In the genomic region with DNA sequence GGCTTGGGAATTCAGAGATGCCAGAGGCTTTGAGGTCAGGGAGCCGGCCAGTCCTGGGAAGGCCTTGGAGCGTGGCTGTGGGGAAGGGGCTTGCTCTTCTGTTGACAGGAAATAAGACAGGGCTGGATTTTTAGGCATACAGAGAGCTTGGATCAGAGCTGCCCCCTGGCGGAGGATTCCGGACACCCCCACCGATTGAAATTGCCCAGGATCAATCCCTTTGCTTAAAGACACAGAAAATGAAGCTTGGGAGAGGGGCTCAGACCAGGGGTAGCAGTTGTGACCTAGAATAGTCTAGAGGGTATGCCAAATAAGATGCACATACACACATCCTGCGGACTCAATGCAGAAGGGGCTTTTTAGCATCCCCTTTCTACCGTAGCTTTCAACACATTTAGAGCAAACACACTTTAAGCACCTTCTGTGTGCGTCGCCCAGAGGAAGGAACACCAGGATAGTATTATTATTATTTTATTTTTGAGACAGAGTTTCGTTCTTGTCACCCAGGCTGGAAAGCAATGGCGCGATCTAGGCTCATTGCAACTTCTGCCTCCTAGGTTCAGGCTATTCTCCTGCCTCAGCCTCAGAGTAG, we compare ENCODE assay signal across 1 cellular context.
TF ChIP-seq lines count a peak whose summit lies in the region.

No MANE protein-coding gene starts in this region.

TF ChIP-seq in HepG2, 621 proteins besides CTCF, POLR2A, EP300 and RAD21 (continued from another document):
- TF ChIP-seq SCMH1 (CRISPR knock-in tag; IDR thresholded peaks at IDR 0.05; ENCODE audit: borderline replicate concordance): no peak
- TF ChIP-seq NR3C1 (CRISPR knock-in tag; IDR thresholded peaks at IDR 0.05): no peak
- TF ChIP-seq, protein P1, sequence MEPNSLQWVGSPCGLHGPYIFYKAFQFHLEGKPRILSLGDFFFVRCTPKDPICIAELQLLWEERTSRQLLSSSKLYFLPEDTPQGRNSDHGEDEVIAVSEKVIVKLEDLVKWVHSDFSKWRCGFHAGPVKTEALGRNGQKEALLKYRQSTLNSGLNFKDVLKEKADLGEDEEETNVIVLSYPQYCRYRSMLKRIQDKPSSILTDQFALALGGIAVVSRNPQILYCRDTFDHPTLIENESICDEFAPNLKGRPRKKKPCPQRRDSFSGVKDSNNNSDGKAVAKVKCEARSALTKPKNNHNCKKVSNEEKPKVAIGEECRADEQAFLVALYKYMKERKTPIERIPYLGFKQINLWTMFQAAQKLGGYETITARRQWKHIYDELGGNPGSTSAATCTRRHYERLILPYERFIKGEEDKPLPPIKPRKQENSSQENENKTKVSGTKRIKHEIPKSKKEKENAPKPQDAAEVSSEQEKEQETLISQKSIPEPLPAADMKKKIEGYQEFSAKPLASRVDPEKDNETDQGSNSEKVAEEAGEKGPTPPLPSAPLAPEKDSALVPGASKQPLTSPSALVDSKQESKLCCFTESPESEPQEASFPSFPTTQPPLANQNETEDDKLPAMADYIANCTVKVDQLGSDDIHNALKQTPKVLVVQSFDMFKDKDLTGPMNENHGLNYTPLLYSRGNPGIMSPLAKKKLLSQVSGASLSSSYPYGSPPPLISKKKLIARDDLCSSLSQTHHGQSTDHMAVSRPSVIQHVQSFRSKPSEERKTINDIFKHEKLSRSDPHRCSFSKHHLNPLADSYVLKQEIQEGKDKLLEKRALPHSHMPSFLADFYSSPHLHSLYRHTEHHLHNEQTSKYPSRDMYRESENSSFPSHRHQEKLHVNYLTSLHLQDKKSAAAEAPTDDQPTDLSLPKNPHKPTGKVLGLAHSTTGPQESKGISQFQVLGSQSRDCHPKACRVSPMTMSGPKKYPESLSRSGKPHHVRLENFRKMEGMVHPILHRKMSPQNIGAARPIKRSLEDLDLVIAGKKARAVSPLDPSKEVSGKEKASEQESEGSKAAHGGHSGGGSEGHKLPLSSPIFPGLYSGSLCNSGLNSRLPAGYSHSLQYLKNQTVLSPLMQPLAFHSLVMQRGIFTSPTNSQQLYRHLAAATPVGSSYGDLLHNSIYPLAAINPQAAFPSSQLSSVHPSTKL (CRISPR knock-in tag; IDR thresholded peaks at IDR 0.05): 0 out of 2 replicates have a peak, but pooled peaks have one; percentile 21
- TF ChIP-seq ZNF674 (CRISPR knock-in tag; IDR thresholded peaks at IDR 0.05; ENCODE audit: low read depth): no peak
- peak; percentile 29; the same call in 1 of the 2 replicates for TF ChIP-seq SALL1 (CRISPR knock-in tag; IDR thresholded peaks at IDR 0.05)
- no peak for TF ChIP-seq KDM1A (CRISPR knock-in tag; IDR thresholded peaks at IDR 0.05)
- no peak for TF ChIP-seq ZNF766 (CRISPR knock-in tag; IDR thresholded peaks at IDR 0.05; ENCODE audit: borderline replicate concordance)
- TF ChIP-seq ZNF790 (CRISPR knock-in tag; IDR thresholded peaks at IDR 0.05; ENCODE audit: borderline replicate concordance): no peak
- peak; percentile 64 for TF ChIP-seq SMC3 (IDR thresholded peaks at IDR 0.05; ENCODE audit: low read length)
- TF ChIP-seq ZNF552 (CRISPR knock-in tag; IDR thresholded peaks at IDR 0.05; ENCODE audit: borderline replicate concordance): no peak
- no peak for TF ChIP-seq TCF12 (IDR thresholded peaks at IDR 0.05)
- TF ChIP-seq TCF12 (CRISPR knock-in tag; IDR thresholded peaks at IDR 0.05): no peak
